In genomic region chr7:105878746-105879605, GRCh38 we compare ENCODE assay signal across 1 cellular context.
TF ChIP-seq lines count a peak whose summit lies in the region.

No MANE protein-coding gene starts in this region.

TF ChIP-seq in HEK293, 187 proteins besides CTCF, POLR2A, EP300 and RAD21 (continued from another document):
- TF ChIP-seq ZBTB7A (tag by site-specific recombination; IDR thresholded peaks at IDR 0.05; ENCODE audit: low read depth) (no peak), FEZF1 (tag by site-specific recombination; IDR thresholded peaks at IDR 0.05) (no peak), ZNF473 (tag by site-specific recombination; IDR thresholded peaks at IDR 0.05) (no peak), ZNF560 (tag by site-specific recombination; IDR thresholded peaks at IDR 0.05; ENCODE audit: borderline replicate concordance) (no peak), SETDB1 (IDR thresholded peaks at IDR 0.05; ENCODE audit: insufficient read length, low read length) (no peak), KLF9 (tag by site-specific recombination; IDR thresholded peaks at IDR 0.05; ENCODE audit: low read depth) (no peak), ZNF621 (tag by site-specific recombination; IDR thresholded peaks at IDR 0.05) (no peak), ZNF366 (tag by site-specific recombination; conservative IDR thresholded peaks at IDR 0.05) (no peak), ZNF169 (tag by site-specific recombination; IDR thresholded peaks at IDR 0.05) (no peak), ZBTB8A (tag by site-specific recombination; IDR thresholded peaks at IDR 0.05) (no peak), ZNF518A (tag by site-specific recombination; conservative IDR thresholded peaks at IDR 0.05; ENCODE audit: low read depth) (no peak)
TF ChIP-seq in HEK293: peak in this region for 5.
